Comparison of ENCODE assay signal across 8 cellular contexts in the genomic region with DNA sequence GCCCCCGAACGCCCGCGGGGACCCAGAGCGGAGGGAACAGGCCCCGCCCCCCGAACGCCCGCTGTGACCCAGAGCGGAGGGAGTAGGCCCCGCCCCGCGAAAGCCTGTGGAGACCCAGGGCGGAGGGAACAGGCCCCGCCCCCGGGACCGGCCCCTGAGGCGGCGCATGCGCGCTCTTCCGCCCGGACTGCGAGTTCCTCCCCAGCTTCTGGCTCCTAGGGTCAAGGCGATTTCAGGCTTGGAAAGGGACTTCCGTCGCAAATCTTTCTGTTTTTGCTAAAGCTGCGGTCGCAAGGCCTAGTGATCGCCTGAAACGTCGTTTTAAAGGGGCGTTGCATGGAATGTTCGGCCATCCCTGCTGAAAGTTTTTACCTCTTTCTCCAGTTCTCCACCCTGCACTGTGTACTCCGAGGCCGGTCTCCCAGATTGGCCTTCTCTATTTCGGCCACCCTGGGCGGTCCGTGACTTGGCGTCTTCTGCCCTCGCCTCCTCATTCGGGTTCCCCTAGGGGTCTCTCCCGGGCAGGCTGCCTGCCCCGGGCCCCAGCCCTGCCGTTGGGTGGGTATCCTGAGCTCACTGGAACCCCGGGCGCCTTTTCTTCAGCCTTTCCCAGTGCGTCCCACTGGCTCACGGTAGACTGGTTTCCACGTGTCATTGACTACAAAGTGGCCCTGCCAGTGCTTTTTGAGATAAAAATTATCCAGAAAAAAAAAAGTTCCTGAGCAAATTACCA. TPM values are rescaled to one million over a fixed set of nuclear protein-coding genes. Genes with fewer than 3 reads are reported as not detected.
DNase-seq lines count a peak whose midpoint lies in the region; ATAC-seq and TF ChIP-seq lines count a peak whose summit lies in the region.

No MANE protein-coding gene starts in this region.

- intact Hi-C loops in esophagus muscularis mucosa (cut with DNase I): no loop called here

- no peaks in the 10 kb centered on the region for H3K9me3 ChIP-seq in esophagus muscularis mucosa

- DNase-seq in DMS53 treated with DMSO at 0.1 percent for 48 hours (lab: John Stamatoyannopoulos, UW; ENCODE audit: unreplicated experiment): peak; percentile 97
- peak; percentile 96 for DNase-seq in KG1 (lab: John Stamatoyannopoulos, UW)
- peak; percentile 97 for DNase-seq in activated T-cell treated with anti-CD3 and anti-CD28 coated beads, Interleukin-2, amount 50 U/mL, for 48 hours
- peak; percentile 98 for DNase-seq in esophagus muscularis mucosa (ENCODE audit: extremely low spot score)
- peak; percentile 98 for DNase-seq in myocyte (ENCODE audit: low read depth)
- peak; percentile 94 to 97 for DNase-seq in stimulated activated CD8-positive, alpha-beta memory T cell treated with anti-CD3 and anti-CD28 coated beads, Interleukin-7, amount 100 ng/mL, for 4 hours (ENCODE audit: low read depth in 2 of 2)

- no peak for TF ChIP-seq CTCF in esophagus muscularis mucosa (IDR thresholded peaks at IDR 0.05)

- peak overlapping the region; percentile 87 to 99 (median 96) for H3K4me3 ChIP-seq in esophagus muscularis mucosa

- no peak for TF ChIP-seq EP300 in esophagus muscularis mucosa (IDR thresholded peaks at IDR 0.05)

- H3K27ac ChIP-seq in esophagus muscularis mucosa (replicated peaks in 1 of 4): peak overlapping the region; percentile 86 to 94 (median 90)

- peaks cover 9 to 29% (median 24%) of the 10 kb centered on the region in 4 donors for H3K4me1 ChIP-seq in esophagus muscularis mucosa

- TF ChIP-seq POLR2A in esophagus muscularis mucosa (IDR thresholded peaks at IDR 0.05; ENCODE audit: low read depth): no peak

- 1% methylated on average over 23 of the region's 50 CpGs for whole genome bisulfite sequencing in esophagus muscularis mucosa

- H3K27me3 ChIP-seq in esophagus muscularis mucosa: no peaks in the 10 kb centered on the region

- ATAC-seq in GM21723 (IDR thresholded peaks at IDR 0.05; ENCODE audit: unreplicated experiment): peak; percentile 91

- H3K36me3 ChIP-seq in esophagus muscularis mucosa: peaks cover 0 to 5% (median 2%) of the 10 kb centered on the region in 4 donors

TF ChIP-seq in PFSK-1, 5 proteins besides CTCF, POLR2A, EP300 and RAD21:
- TF ChIP-seq TAF1 (IDR thresholded peaks at IDR 0.05; ENCODE audit: borderline replicate concordance, insufficient read depth, low read length): peak; percentile 80; the same call in 1 of the 2 replicates
- TF ChIP-seq FOXP2 (optimal IDR thresholded peaks at IDR 0.05; ENCODE audit: borderline replicate concordance, extremely low read depth, extremely low read length, insufficient read depth): no peak
- TF ChIP-seq REST (IDR thresholded peaks at IDR 0.05; ENCODE audit: insufficient read depth in 1 of 2, low read depth in 2 of 2, low read length in 2 of 2): peak in 1 of 2 experiments; percentile 49; a peak in 1 of 4 replicates
- no peak for TF ChIP-seq SIN3A (IDR thresholded peaks at IDR 0.05; ENCODE audit: borderline replicate concordance, insufficient read depth, low read length)
- TF ChIP-seq POLR2AphosphoS5 (IDR thresholded peaks at IDR 0.05; ENCODE audit: low read depth, low read length): peak; percentile 96
TF ChIP-seq in PFSK-1: peak in this region for 3.

RNA-seq across cellular contexts. Expression of gene WDSUB1, which starts 0.4 kb away (rescaled TPM):
- polyA plus RNA-seq in PFSK-1 (2012; ENCODE audit: insufficient read length, low read depth): 5.9 TPM
- total RNA-seq in esophagus muscularis mucosa (1 to 10 TPM; 3.5 to 7.9 (median 4.4) TPM), myocyte (5.9 and 6.0 TPM in 2 replicates)
- polyA plus RNA-seq in myocyte (2012): 8.6 TPM

Comparison
In these comparisons a context has a peak if more than half of its experiments do, and no peak if none do; other contexts are left out.
1. Peak in every context shown above with its lines: DNase-seq, ATAC-seq, H3K4me3 ChIP-seq and H3K27ac ChIP-seq.